Comparison of ENCODE assay signal across 25 cellular contexts in genomic region chr12:75995691-75996090, GRCh38.
"Had no signal": no experiment of that assay in that cellular context is flagged by ENCODE, and none has a peak within 500 bp of the region (broad histone marks: within the 10 kb centered on the region; RNA-seq: fewer than 3 reads in every experiment).

No MANE protein-coding gene starts in this region.

- H3K9me3 ChIP-seq: body of pancreas, esophagus muscularis mucosa, gastrocnemius medialis, left ventricle myocardium inferior, sigmoid colon, thoracic aorta, upper lobe of left lung had no signal

- H3K4me3 ChIP-seq: body of pancreas, esophagus muscularis mucosa, gastrocnemius medialis, left ventricle myocardium inferior, sigmoid colon, smooth muscle cell, thoracic aorta, upper lobe of left lung had no signal

- H3K27ac Mint-ChIP-seq: activated B cell treated with CpG ODN at 0.5 μM for 24 hours; activated CD8-positive, alpha-beta memory T cell treated with anti-CD3 and anti-CD28 coated beads, Interleukin-2, amount 10 ng/mL, durations not matched to agents 7 days and 5 days; activated CD8-positive, alpha-beta T cell treated with anti-CD3 and anti-CD28 coated beads for 36 hours; activated naive CD4-positive, alpha-beta T cell treated with anti-CD3 and anti-CD28 coated beads, Interleukin-2, amount 10 ng/mL, durations not matched to agents 7 days and 5 days; dendritic cell treated with granulocyte-macrophage colony-stimulating factor and Interleukin-4, amounts not matched to agents 40 ng/mL and 50 ng/mL, for 4 days; naive thymus-derived CD4-positive, alpha-beta T cell; stimulated activated naive B cell treated with anti-CD40 and anti-IgM and Interleukin-4, amounts not matched to agents 10 μg/mL and 1 μg/mL and 100 μg/mL, for 72 hours; T-helper 17 cell had no signal

- DNase-seq: activated B cell treated with CpG ODN at 0.5 μM for 24 hours; activated CD4-positive, alpha-beta T cell treated with anti-CD3 and anti-CD28 coated beads for 48 hours; activated CD8-positive, alpha-beta memory T cell treated with anti-CD3 and anti-CD28 coated beads, Interleukin-2, amount 10 ng/mL, durations not matched to agents 7 days and 5 days; activated CD8-positive, alpha-beta T cell treated with anti-CD3 and anti-CD28 coated beads for 36 hours; activated effector memory CD4-positive, alpha-beta T cell treated with anti-CD3 and anti-CD28 coated beads, Interleukin-2, amount 50 U/mL, for 16 hours; activated naive CD4-positive, alpha-beta T cell treated with anti-CD3 and anti-CD28 coated beads, Interleukin-2, amount 10 ng/mL, durations not matched to agents 7 days and 5 days; activated T-cell treated with anti-CD3 and anti-CD28 coated beads for 4 hours; anterior cingulate cortex; body of pancreas; effector CD4-positive, alpha-beta T cell; gastrocnemius medialis; hippocampal formation; left ventricle myocardium inferior; naive thymus-derived CD4-positive, alpha-beta T cell; sigmoid colon; stimulated activated CD4-positive, alpha-beta T cell treated with anti-CD3 and anti-CD28 coated beads, Interleukin-15, amount 100 ng/mL, for 24 hours; stimulated activated naive B cell treated with anti-CD40 and anti-IgM and Interleukin-4, amounts not matched to agents 10 μg/mL and 1 μg/mL and 100 μg/mL, for 72 hours; SW 1271; T-helper 17 cell; upper lobe of left lung had no signal

- H3K27me3 Mint-ChIP-seq: activated CD8-positive, alpha-beta memory T cell treated with anti-CD3 and anti-CD28 coated beads, Interleukin-2, amount 10 ng/mL, durations not matched to agents 7 days and 5 days; activated CD8-positive, alpha-beta T cell treated with anti-CD3 and anti-CD28 coated beads for 36 hours; activated naive CD4-positive, alpha-beta T cell treated with anti-CD3 and anti-CD28 coated beads, Interleukin-2, amount 10 ng/mL, durations not matched to agents 7 days and 5 days; naive thymus-derived CD4-positive, alpha-beta T cell had no signal

- H3K4me1 ChIP-seq: esophagus muscularis mucosa, sigmoid colon had no signal

- H3K4me1 Mint-ChIP-seq: activated B cell treated with CpG ODN at 0.5 μM for 24 hours; activated naive CD4-positive, alpha-beta T cell treated with anti-CD3 and anti-CD28 coated beads, Interleukin-2, amount 10 ng/mL, durations not matched to agents 7 days and 5 days had no signal

- H3K36me3 ChIP-seq: esophagus muscularis mucosa, gastrocnemius medialis, left ventricle myocardium inferior, sigmoid colon, thoracic aorta, upper lobe of left lung had no signal

- H3K27ac ChIP-seq: body of pancreas, esophagus muscularis mucosa, gastrocnemius medialis, sigmoid colon, thoracic aorta, upper lobe of left lung had no signal

- H3K27me3 ChIP-seq: body of pancreas, esophagus muscularis mucosa, gastrocnemius medialis, sigmoid colon, upper lobe of left lung had no signal

- H3K36me3 Mint-ChIP-seq: activated naive CD4-positive, alpha-beta T cell treated with anti-CD3 and anti-CD28 coated beads, Interleukin-2, amount 10 ng/mL, durations not matched to agents 7 days and 5 days; stimulated activated naive B cell treated with anti-CD40 and anti-IgM and Interleukin-4, amounts not matched to agents 10 μg/mL and 1 μg/mL and 100 μg/mL, for 72 hours had no signal

- H3K4me3 Mint-ChIP-seq: activated B cell treated with CpG ODN at 0.5 μM for 24 hours; activated CD8-positive, alpha-beta memory T cell treated with anti-CD3 and anti-CD28 coated beads, Interleukin-2, amount 10 ng/mL, durations not matched to agents 7 days and 5 days; activated CD8-positive, alpha-beta T cell treated with anti-CD3 and anti-CD28 coated beads for 36 hours; activated naive CD4-positive, alpha-beta T cell treated with anti-CD3 and anti-CD28 coated beads, Interleukin-2, amount 10 ng/mL, durations not matched to agents 7 days and 5 days; dendritic cell treated with granulocyte-macrophage colony-stimulating factor and Interleukin-4, amounts not matched to agents 40 ng/mL and 50 ng/mL, for 4 days; naive thymus-derived CD4-positive, alpha-beta T cell; neural crest cell; stimulated activated naive B cell treated with anti-CD40 and anti-IgM and Interleukin-4, amounts not matched to agents 10 μg/mL and 1 μg/mL and 100 μg/mL, for 72 hours; T-helper 17 cell had no signal

- ATAC-seq: activated CD8-positive, alpha-beta memory T cell treated with anti-CD3 and anti-CD28 coated beads, Interleukin-2, amount 10 ng/mL, durations not matched to agents 7 days and 5 days; activated CD8-positive, alpha-beta T cell treated with anti-CD3 and anti-CD28 coated beads for 36 hours; body of pancreas; gastrocnemius medialis; naive thymus-derived CD4-positive, alpha-beta T cell; stimulated activated naive B cell treated with anti-CD40 and anti-IgM and Interleukin-4, amounts not matched to agents 10 μg/mL and 1 μg/mL and 100 μg/mL, for 72 hours; T-helper 17 cell had no signal

- H3K9me3 Mint-ChIP-seq: activated B cell treated with CpG ODN at 0.5 μM for 24 hours; activated CD8-positive, alpha-beta T cell treated with anti-CD3 and anti-CD28 coated beads for 36 hours; activated naive CD4-positive, alpha-beta T cell treated with anti-CD3 and anti-CD28 coated beads, Interleukin-2, amount 10 ng/mL, durations not matched to agents 7 days and 5 days; dendritic cell treated with granulocyte-macrophage colony-stimulating factor and Interleukin-4, amounts not matched to agents 40 ng/mL and 50 ng/mL, for 4 days; naive thymus-derived CD4-positive, alpha-beta T cell; neural crest cell; stimulated activated naive B cell treated with anti-CD40 and anti-IgM and Interleukin-4, amounts not matched to agents 10 μg/mL and 1 μg/mL and 100 μg/mL, for 72 hours had no signal
